In the genomic region with DNA sequence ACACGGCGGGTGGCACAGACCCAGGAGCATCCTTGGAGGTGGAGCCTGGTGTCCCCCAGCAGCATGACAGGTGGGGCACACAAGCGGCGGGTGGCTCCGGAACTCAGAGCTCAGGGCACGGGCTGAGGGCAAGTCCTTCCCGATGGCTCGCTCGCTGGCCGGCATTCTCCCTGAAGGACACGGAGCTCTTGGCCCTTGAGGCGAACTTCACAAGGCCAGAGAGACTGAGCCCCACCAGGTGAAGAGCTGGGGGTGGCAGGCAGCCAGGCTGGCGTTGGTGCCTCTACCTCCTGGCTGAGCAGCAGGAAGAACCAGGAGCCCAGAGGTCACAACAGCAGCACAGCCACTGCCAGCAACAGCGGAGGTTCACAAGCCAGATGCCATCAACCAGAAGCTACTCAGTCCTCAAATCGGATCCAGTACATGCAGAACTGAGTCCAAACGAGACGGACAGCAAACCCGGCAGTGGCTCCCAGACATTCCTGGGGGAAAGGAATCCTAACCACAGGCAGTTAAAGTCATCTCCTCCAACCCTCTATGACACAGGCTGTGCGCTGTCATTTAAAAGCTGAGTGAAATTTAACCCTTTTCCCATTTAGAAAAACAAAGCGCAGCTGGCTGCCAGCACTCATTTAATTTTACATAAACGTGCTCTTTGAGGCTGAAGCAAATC, we compare ENCODE assay signal across 16 cellular contexts. TPM values are rescaled to one million over a fixed set of nuclear protein-coding genes. Genes with fewer than 3 reads are reported as not detected.
A peak's percentile ranks its signal among the peaks of the same experiment; 100 is the strongest.
DNase-seq lines count a peak whose midpoint lies in the region; ATAC-seq, FAIRE-seq and TF ChIP-seq lines count a peak whose summit lies in the region.
"Had no signal": no experiment of that assay in that cellular context is flagged by ENCODE, and none has a peak within 500 bp of the region (broad histone marks: within the 10 kb centered on the region; RNA-seq: fewer than 3 reads in every experiment).

No MANE protein-coding gene starts in this region.

- no peaks in the 10 kb centered on the region for H3K27me3 Mint-ChIP-seq in progenitor cell of endocrine pancreas

- no peaks in the 10 kb centered on the region for H3K27me3 ChIP-seq in BJ (ENCODE audit: control insufficient read depth, insufficient read depth, low read length)
- H3K27me3 ChIP-seq: breast epithelium, hepatocyte, Peyer's patch had no signal

- H3K27ac ChIP-seq in skin epidermis: peak overlapping the region in 11 of 21 experiments; percentile 10 to 78 (median 49)
- H3K27ac ChIP-seq: breast epithelium, hepatocyte, Peyer's patch had no signal

- peaks cover 19% of the 10 kb centered on the region for H3K36me3 Mint-ChIP-seq in progenitor cell of endocrine pancreas (ENCODE audit: insufficient read depth)

- H3K9me3 Mint-ChIP-seq in progenitor cell of endocrine pancreas (ENCODE audit: low read depth): peaks cover 3% of the 10 kb centered on the region
- H3K9me3 Mint-ChIP-seq: activated T-helper 2 cell treated with anti-CD3 and anti-CD28 coated beads, Interferon-gamma antibody, Interleukin-2, Interleukin-4, amounts not matched to agents 10 μg/mL and 5 μg/mL and 100 μg/mL, durations not matched to agents 14 hours and 24 hours and 36 hours had no signal

- H3K4me3 ChIP-seq in BJ (ENCODE audit: low read depth, low read length): no peak overlapping the region
- H3K4me3 ChIP-seq in skin epidermis: no peak overlapping the region
- H3K4me3 ChIP-seq: breast epithelium, hepatocyte, Peyer's patch had no signal

- ATAC-seq in GM21723 (IDR thresholded peaks at IDR 0.05; ENCODE audit: unreplicated experiment): no peak
- ATAC-seq: HCT116 had no signal

- H3K36me3 ChIP-seq in BJ (ENCODE audit: control insufficient read depth, insufficient read depth, low read length): no peaks in the 10 kb centered on the region
- H3K36me3 ChIP-seq: breast epithelium, Peyer's patch had no signal

- no peak overlapping the region for H3K27ac Mint-ChIP-seq in progenitor cell of endocrine pancreas
- H3K27ac Mint-ChIP-seq: activated T-helper 2 cell treated with anti-CD3 and anti-CD28 coated beads, Interferon-gamma antibody, Interleukin-2, Interleukin-4, amounts not matched to agents 10 μg/mL and 5 μg/mL and 100 μg/mL, durations not matched to agents 14 hours and 24 hours and 36 hours had no signal

- TF ChIP-seq CTCF in BJ (IDR thresholded peaks at IDR 0.05; ENCODE audit: insufficient read depth, low read depth, low read length): no peak
- no peak for TF ChIP-seq CTCF in progenitor cell of endocrine pancreas (IDR thresholded peaks at IDR 0.05; ENCODE audit: unreplicated experiment)

- FAIRE-seq in RCC 7860 (lab: Jason Lieb, UNC): no peak

- no peak overlapping the region for H3K4me3 Mint-ChIP-seq in progenitor cell of endocrine pancreas (ENCODE audit: low read depth)

- DNase-seq in BJ (ENCODE audit: low read depth) (peak; percentile 42), RCC 7860 (ENCODE audit: low spot score) (peak; percentile 19), fibroblast of peridontal ligament (ENCODE audit: extremely low read depth) (peak; percentile 76), NCI-H510A treated with DMSO at 0.1 percent for 48 hours (lab: John Stamatoyannopoulos, UW) (no peak), Kasumi-1 (lab: John Stamatoyannopoulos, UW) (no peak), progenitor cell of endocrine pancreas (ENCODE audit: low spot score, unreplicated experiment) (no peak)
- DNase-seq: activated CD4-positive, alpha-beta T cell treated with anti-CD3 and anti-CD28 coated beads for 48 hours; C1 segment of cervical spinal cord; Peyer's patch; stimulated activated CD4-positive, alpha-beta T cell treated with anti-CD3 and anti-CD28 coated beads, Interleukin-15, amount 100 ng/mL, for 24 hours had no signal

- peaks cover 2% of the 10 kb centered on the region for H3K4me1 Mint-ChIP-seq in progenitor cell of endocrine pancreas (ENCODE audit: low read depth)

- POLR2A ChIA-PET in BJ (lab: Charles Lee): no interaction called here

- CTCF ChIA-PET in BJ (lab: Yijun Ruan, JAX): interaction anchor here (0.5 kb wide), 1 partner anchor 34 kb away, joined by 4 read pairs; no protein-coding TSS in a partner anchor

RNA-seq across cellular contexts. Expression of a gene that starts 54.0 kb away (rescaled TPM):
- 1.8 and 4.3 TPM in 2 replicates for polyA plus RNA-seq in BJ (2011; rRNA removed)
- polyA minus RNA-seq in BJ (2011; rRNA and poly(A)+ RNA removed): 5.1 and 5.5 TPM in 2 replicates
- 26.6 and 29.9 TPM in 2 replicates for total RNA-seq in progenitor cell of endocrine pancreas

Comparison
In these comparisons a context has a peak if more than half of its experiments do, and no peak if none do; other contexts are left out.
1. DNase-seq: peak in BJ (single experiment), RCC 7860 (single experiment) and fibroblast of peridontal ligament (single experiment); none in NCI-H510A treated with DMSO at 0.1 percent for 48 hours (single experiment), Kasumi-1 (0 of 2) and progenitor cell of endocrine pancreas (single experiment).